ENCODE assay signal across 9 cellular contexts in the genomic region with DNA sequence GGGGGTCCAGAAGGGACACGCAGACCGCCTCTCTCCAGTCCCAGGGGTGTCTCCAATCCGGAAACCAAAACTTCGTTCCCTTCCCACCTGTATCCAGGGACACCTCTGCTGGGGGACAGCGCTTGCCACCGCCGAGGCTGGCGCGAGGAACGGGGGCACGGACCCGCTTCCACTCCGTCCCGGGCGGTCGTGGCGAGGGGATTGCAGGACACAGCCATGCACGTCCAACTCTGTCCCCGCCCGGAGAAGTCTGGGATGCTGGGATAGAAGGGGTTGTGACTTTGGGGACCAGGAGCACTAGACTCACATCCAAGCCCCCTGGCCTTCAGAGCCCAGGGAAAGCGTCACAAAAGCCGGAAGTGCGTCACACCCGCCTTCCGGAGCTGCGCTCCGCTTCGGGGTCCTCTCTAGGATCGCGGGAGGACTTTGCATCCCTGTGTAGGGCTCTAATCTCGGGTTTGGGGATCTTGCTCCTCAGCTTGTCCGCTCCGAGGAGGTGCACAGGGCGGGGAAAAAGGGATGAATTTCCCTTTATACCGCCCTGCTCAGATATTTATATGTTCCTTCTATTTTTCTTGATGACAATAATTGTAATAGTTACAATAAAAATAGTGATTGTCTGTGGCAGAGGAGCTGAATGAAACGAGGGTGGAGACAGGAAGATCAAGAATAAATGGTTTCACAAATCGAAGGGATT. TPM values are rescaled to one million over a fixed set of nuclear protein-coding genes. Genes with fewer than 3 reads are reported as not detected.
DNase-seq lines count a peak whose midpoint lies in the region; ATAC-seq and TF ChIP-seq lines count a peak whose summit lies in the region.
"Had no signal": no experiment of that assay in that cellular context is flagged by ENCODE, and none has a peak within 500 bp of the region (broad histone marks: within the 10 kb centered on the region; RNA-seq: fewer than 3 reads in every experiment).

A gene (minus strand): TSS at position 348 of the 697 bp plus-strand sequence. CDS start 3,707 bp downstream, outside the sequence.

- peak; percentile 72 for DNase-seq in AG09319 (ENCODE audit: extremely low read depth, low read depth)
- peak; percentile 85 for DNase-seq in NCI-H460 (ENCODE audit: extremely low read depth, low read depth)
- DNase-seq in activated CD4-positive, alpha-beta T cell treated with anti-CD3 and anti-CD28 coated beads for 48 hours = peak; percentile 89
- peak; percentile 90 for DNase-seq in coronary artery (ENCODE audit: low spot score)
- DNase-seq in left colon = peak; percentile 88 to 93
- DNase-seq in stimulated activated CD4-positive, alpha-beta T cell treated with anti-CD3 and anti-CD28 coated beads, Interleukin-1b, Interleukin-23, amount 100 ng/mL, for 4 hours (ENCODE audit: low read depth in 2 of 2) = peak; percentile 73 to 74

- peak within 1 kb of the TSS; percentile 99 for H3K4me3 ChIP-seq in coronary artery

- intact Hi-C loops in left colon (cut with DNase I, micrococcal nuclease) = no loop called here

- no peak for TF ChIP-seq CTCF in AG09319 (IDR thresholded peaks at IDR 0.05; ENCODE audit: low read depth, low read length)
- no peak for TF ChIP-seq CTCF in coronary artery (IDR thresholded peaks at IDR 0.05)

- ATAC-seq in GM19023 (IDR thresholded peaks at IDR 0.05; ENCODE audit: unreplicated experiment) (peak; percentile 94), HG03354 (IDR thresholded peaks at IDR 0.05; ENCODE audit: poor library complexity, severe bottlenecking, unreplicated experiment) (peak; percentile 99), left colon (peak; percentile 99)

- peak within 1 kb of the TSS; percentile 71 to 91 for H3K27ac ChIP-seq in coronary artery
- H3K27ac ChIP-seq: KMS-11 had no signal

RNA-seq across cellular contexts. Expression of the gene that starts here (rescaled TPM):
- total RNA-seq in NCI-H460 (2014; rRNA removed; shearing (Covaris generic)) = 12.1 and 14.0 TPM in 2 replicates
- 4.1 and 6.4 TPM in 2 replicates for polyA plus RNA-seq in NCI-H460 (2014; cell fraction: nucleus; rRNA removed)
- 1 to 10 TPM; 3.7 to 4.0 TPM for total RNA-seq in left colon

Comparison
In these comparisons a context has a peak if more than half of its experiments do, and no peak if none do; other contexts are left out.
1. Peak in every context shown above with its lines: DNase-seq, ATAC-seq, H3K4me3 ChIP-seq and H3K27ac ChIP-seq.